ENCODE assay signal across 9 cellular contexts in the genomic region with DNA sequence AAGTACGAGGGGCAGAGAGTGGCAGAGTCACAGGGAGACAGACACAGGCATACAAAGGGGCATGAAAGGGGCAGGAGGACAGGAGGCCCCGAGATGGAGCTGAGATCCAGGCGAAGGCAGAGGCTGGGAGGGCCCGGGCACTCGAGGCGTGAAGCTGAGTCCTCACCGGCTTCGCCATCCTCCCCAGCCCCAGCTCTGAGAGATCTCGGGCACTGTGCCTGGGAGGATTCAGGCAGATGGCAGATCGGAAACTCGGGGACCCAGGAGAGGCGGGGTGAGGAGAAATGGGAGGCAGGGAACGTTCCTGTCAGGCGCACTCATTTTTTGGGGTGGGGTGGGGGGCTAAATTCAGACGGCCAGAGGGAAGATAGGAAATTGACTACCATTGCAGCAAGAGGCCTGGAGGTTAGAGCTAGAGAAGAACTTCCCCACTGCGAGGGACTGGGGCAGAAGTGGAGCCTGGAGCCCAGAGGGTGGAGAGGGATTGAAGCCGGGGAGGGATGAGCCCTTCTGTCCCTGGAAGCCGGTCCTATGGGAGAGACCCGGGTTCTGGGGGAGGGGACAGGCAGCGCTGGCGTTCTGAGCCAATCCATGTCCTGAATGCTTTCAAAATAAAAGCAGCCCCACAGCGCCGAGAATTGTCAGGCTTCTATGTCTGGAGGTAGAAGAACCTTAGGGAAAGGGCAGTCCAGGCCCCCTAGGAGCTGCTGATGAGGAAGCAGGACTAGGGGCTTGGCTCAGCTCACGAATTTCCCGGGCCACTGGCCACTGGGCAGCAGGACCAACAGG. TPM values are rescaled to one million over a fixed set of nuclear protein-coding genes. Genes with fewer than 3 reads are reported as not detected.
DNase-seq lines count a peak whose midpoint lies in the region; ATAC-seq and TF ChIP-seq lines count a peak whose summit lies in the region.
"Had no signal": no experiment of that assay in that cellular context is flagged by ENCODE, and none has a peak within 500 bp of the region (broad histone marks: within the 10 kb centered on the region; RNA-seq: fewer than 3 reads in every experiment).

No MANE protein-coding gene starts in this region.

- H3K4me3 ChIP-seq in iPS-18c (ENCODE audit: insufficient read depth, low read depth, low read length) (peak overlapping the region; percentile 80), uterus (peak overlapping the region; percentile 33 to 35)

- H3K27ac ChIP-seq in uterus, result peak overlapping the region in 1 of 2 donors; percentile 53
- H3K27ac ChIP-seq: VCaP had no signal

- DNase-seq in Right ventricle myocardium superior (peak; percentile 46), cardiac septum (ENCODE audit: low spot score) (no peak), T-helper 17 cell (no peak), uterus (no peak), hepatic stellate cell (ENCODE audit: low spot score) (no peak)

- H3K9me3 ChIP-seq in T-helper 17 cell (ENCODE audit: control insufficient read depth, low read length, poor library complexity, severe bottlenecking), result no peaks in the 10 kb centered on the region
- H3K9me3 ChIP-seq in iPS-18c (ENCODE audit: control insufficient read depth, insufficient read depth, low read length), result peaks cover 2% of the 10 kb centered on the region
- no peaks in the 10 kb centered on the region for H3K9me3 ChIP-seq in uterus

- H3K36me3 Mint-ChIP-seq in T-helper 17 cell (ENCODE audit: low read depth), result peaks cover 17% of the 10 kb centered on the region

- H3K4me1 Mint-ChIP-seq in T-helper 17 cell, result peaks cover 12% of the 10 kb centered on the region

- no peak overlapping the region for H3K27ac Mint-ChIP-seq in T-helper 17 cell

- TF ChIP-seq POLR2A in uterus (IDR thresholded peaks at IDR 0.05), result no peak

- peaks cover 68% of the 10 kb centered on the region for H3K27me3 Mint-ChIP-seq in T-helper 17 cell

- no peaks in the 10 kb centered on the region for H3K36me3 ChIP-seq in uterus

- ATAC-seq in Right ventricle myocardium superior (ENCODE audit: poor library complexity) (peak; percentile 12), T-helper 17 cell (no peak), GM19455 (IDR thresholded peaks at IDR 0.05; ENCODE audit: unreplicated experiment) (no peak), GM21447 (IDR thresholded peaks at IDR 0.05; ENCODE audit: unreplicated experiment) (no peak)

- TF ChIP-seq CTCF in uterus (IDR thresholded peaks at IDR 0.05), result no peak

- H3K4me3 Mint-ChIP-seq in T-helper 17 cell, result peak overlapping the region; percentile 96

- intact Hi-C loops in Right ventricle myocardium superior (cut with DNase I), result no loop called here
- intact Hi-C loops in cardiac septum (cut with DNase I), result loop anchor here (10.0 kb wide), 1 partner anchor 191 kb away; a partner anchor contains a TSS
- intact Hi-C loops in uterus (cut with DNase I; ENCODE audit: low total_unique reads), result no loop called here

- peaks cover 0 to 3% of the 10 kb centered on the region in 2 donors for H3K27me3 ChIP-seq in uterus

- H3K4me1 ChIP-seq in uterus, result peaks cover 0 to 3% of the 10 kb centered on the region in 2 donors

RNA-seq across cellular contexts. Expression of a gene that starts 12.6 kb away (rescaled TPM):
- total RNA-seq in Right ventricle myocardium superior (1.0 TPM), cardiac septum (0.81 TPM), T-helper 17 cell (not detected), uterus (10 to 100 TPM in 2 of 4 donors, 1 to 10 TPM in 2; 2.4 to 38.0 (median 13.2) TPM)

RNA-seq across cellular contexts. Expression of a gene that starts 41.9 kb away (rescaled TPM):
- total RNA-seq in Right ventricle myocardium superior (not detected), cardiac septum (not detected), T-helper 17 cell (not detected), uterus (not detected)

RNA-seq across cellular contexts. Expression of a gene that starts 44.6 kb away (rescaled TPM):
- total RNA-seq in Right ventricle myocardium superior (39.8 TPM), cardiac septum (36.1 TPM), T-helper 17 cell (10 to 100 TPM; 14.9 to 18.0 TPM), uterus (10 to 100 TPM in 1 of 4 donors, 1 to 10 TPM in 3; 1.8 to 22.8 (median 5.5) TPM)
